11 cellular contexts compared by ENCODE assay signal in genomic region chr15:70093070-70093469, GRCh38. TPM values are rescaled to one million over a fixed set of nuclear protein-coding genes. Genes with fewer than 3 reads are reported as not detected.
A peak's percentile ranks its signal among the peaks of the same experiment; 100 is the strongest.
DNase-seq lines count a peak whose midpoint lies in the region; ATAC-seq, FAIRE-seq and TF ChIP-seq lines count a peak whose summit lies in the region.
"Had no signal": no experiment of that assay in that cellular context is flagged by ENCODE, and none has a peak within 500 bp of the region (broad histone marks: within the 10 kb centered on the region; RNA-seq: fewer than 3 reads in every experiment).

No MANE protein-coding gene starts in this region.

- CTCF ChIA-PET in endothelial cell of umbilical vein (lab: Charles Lee): interaction anchor here (0.9 to 1.0 kb wide), 3 partner anchors 59 to 374 kb away, joined by 3 to 4 read pairs (median 3); no protein-coding TSS in a partner anchor

- H3K36me3 ChIP-seq in GM23248 (ENCODE audit: low read depth) (peaks cover 9% of the 10 kb centered on the region; the same call in 1 of the 2 replicates), endothelial cell of umbilical vein (ENCODE audit: control insufficient read depth in 2 of 2, extremely low read depth in 1 of 2, insufficient read depth in 2 of 2, low read length in 2 of 2) (peaks cover 9 to 14% of the 10 kb centered on the region in 2 experiments), psoas muscle (ENCODE audit: insufficient read depth in 1 of 2, low read depth in 1 of 2) (peaks cover 0 to 27% of the 10 kb centered on the region in 2 donors)

- H3K9me2 ChIP-seq in GM23248 (ENCODE audit: insufficient read depth): no peaks in the 10 kb centered on the region

- in situ Hi-C loops in GM23248 (cut with MboI): no loop called here

- no peak for TF ChIP-seq POLR2A in endothelial cell of umbilical vein (IDR thresholded peaks at IDR 0.05; ENCODE audit: low read depth, low read length)

- H3K9ac ChIP-seq in GM23248 (no peak overlapping the region), endothelial cell of umbilical vein (replicated peaks; ENCODE audit: extremely low read depth, insufficient read depth, low read length) (no peak overlapping the region)

- DNase-seq in GM23248: no peak
- peak; percentile 32 for DNase-seq in OCI-M1 (lab: John Stamatoyannopoulos, UW)
- DNase-seq in endothelial cell of umbilical vein (ENCODE audit: low read depth, low spot score): no peak
- DNase-seq in psoas muscle: no peak
- no peak for DNase-seq in activated effector memory CD4-positive, alpha-beta T cell treated with anti-CD3 and anti-CD28 coated beads, Interleukin-2, amount 50 U/mL, for 16 hours
- no peak for DNase-seq in SW480 (ENCODE audit: low spot score)
- DNase-seq in omental fat pad (ENCODE audit: low spot score): no peak
- DNase-seq: naive B cell, NCI-H187 treated with DMSO at 0.1 percent for 48 hours had no signal

- no peak for TF ChIP-seq CTCF in endothelial cell of umbilical vein (IDR thresholded peaks at IDR 0.05; ENCODE audit: extremely low read depth in 1 of 2, insufficient read depth in 1 of 2, low read depth in 1 of 2, low read length in 2 of 2)
- no peak for TF ChIP-seq CTCF in psoas muscle (IDR thresholded peaks at IDR 0.05)
- no peak for TF ChIP-seq CTCF in omental fat pad (IDR thresholded peaks at IDR 0.05)

- intact Hi-C loops in endothelial cell of umbilical vein (cut with micrococcal nuclease): loop anchor here (1.0 to 10.0 kb wide), 3 partner anchors 364 to 702 kb away; no protein-coding TSS in a partner anchor
- intact Hi-C loops in psoas muscle (cut with DNase I): loop anchor here in 1 of 2 donors (10.0 kb wide), 2 partner anchors 272 to 298 kb away; no protein-coding TSS in a partner anchor

- no peak for FAIRE-seq in endothelial cell of umbilical vein (lab: Jason Lieb, UNC)
- FAIRE-seq: GM12892 had no signal

- H3K9me3 ChIP-seq in GM23248 (ENCODE audit: low read depth) (no peaks in the 10 kb centered on the region), endothelial cell of umbilical vein (replicated peaks; ENCODE audit: control insufficient read depth, insufficient read depth, low read length) (no peaks in the 10 kb centered on the region), psoas muscle (no peaks in the 10 kb centered on the region)

- 50 to 67% methylated on average over 3 of the region's 3 CpGs for WGBS in GM23248 (ENCODE audit: low coverage in 1 of 2, low lambda C conversion rate in 2 of 2, missing lambda C conversion rate in 2 of 2), 2 experiments
- 46 to 51% (median 50%) methylated on average over 3 of the region's 3 CpGs for WGBS in psoas muscle, 3 donors

- H3K4me1 ChIP-seq in GM23248 (ENCODE audit: insufficient read depth) (peaks cover 36% of the 10 kb centered on the region), endothelial cell of umbilical vein (ENCODE audit: control insufficient read depth, extremely low read depth, insufficient read depth, low read length) (peaks cover 36% of the 10 kb centered on the region), psoas muscle (peaks cover 68% of the 10 kb centered on the region)

- ATAC-seq in psoas muscle (no peak), HG03460 (IDR thresholded peaks at IDR 0.05; ENCODE audit: unreplicated experiment) (no peak), omental fat pad (ENCODE audit: low FRiP score) (no peak)

- H3K79me2 ChIP-seq in GM23248 (ENCODE audit: insufficient read depth): peaks cover 87% of the 10 kb centered on the region
- H3K79me2 ChIP-seq in endothelial cell of umbilical vein (ENCODE audit: control insufficient read depth, insufficient read depth, low read length): peaks cover 93% of the 10 kb centered on the region

- H3K27ac ChIP-seq in GM23248 (no peak overlapping the region), endothelial cell of umbilical vein (ENCODE audit: insufficient read depth, low read depth, low read length) (no peak overlapping the region), psoas muscle (peak overlapping the region; percentile 2)

- POLR2A ChIA-PET in endothelial cell of umbilical vein (lab: Charles Lee): no interaction called here

- H2AFZ ChIP-seq in GM23248 (no peak overlapping the region), endothelial cell of umbilical vein (ENCODE audit: low read depth, low read length) (no peak overlapping the region)

- peaks cover 23% of the 10 kb centered on the region for H3F3A ChIP-seq in GM23248 (ENCODE audit: insufficient read depth)

- BruUV-seq in endothelial cell of umbilical vein (replicated peaks; lab: Mats Ljungman, UMichigan): no TSS peak

- peaks cover 4% of the 10 kb centered on the region; the same call in 1 of the 2 replicates for H4K20me1 ChIP-seq in GM23248 (ENCODE audit: insufficient read depth)
- H4K20me1 ChIP-seq in endothelial cell of umbilical vein (replicated peaks; ENCODE audit: control insufficient read depth, extremely low read depth, insufficient read depth, low read length): no peaks in the 10 kb centered on the region

- dilution Hi-C loops in endothelial cell of umbilical vein (cut with MboI; ENCODE audit: extremely low pct_ligation_motif_present, low sequenced_read_pairs): no loop called here

- peak overlapping the region; percentile 84; the same call in 1 of the 2 replicates for H3K4me3 ChIP-seq in GM23248
- H3K4me3 ChIP-seq in endothelial cell of umbilical vein (replicated peaks in 1 of 3; ENCODE audit: insufficient read depth in 1 of 3, low read depth in 1 of 3, low read length in 3 of 3): no peak overlapping the region
- H3K4me3 ChIP-seq in psoas muscle: peak overlapping the region; percentile 95

- H3K27me3 ChIP-seq in GM23248 (replicated peaks; ENCODE audit: insufficient read depth) (no peaks in the 10 kb centered on the region), endothelial cell of umbilical vein (ENCODE audit: control insufficient read depth in 2 of 2, insufficient read depth in 2 of 2, low read length in 2 of 2) (no peaks in the 10 kb centered on the region), psoas muscle (ENCODE audit: insufficient read depth in 3 of 3, low read length in 2 of 3) (no peaks in the 10 kb centered on the region)

- H3K9me1 ChIP-seq in endothelial cell of umbilical vein (replicated peaks; ENCODE audit: control insufficient read depth, extremely low read depth, insufficient read depth, low read length): no peaks in the 10 kb centered on the region

- peak overlapping the region; percentile 83 for H3K4me2 ChIP-seq in GM23248 (ENCODE audit: unreplicated experiment)
- peak overlapping the region; percentile 23 for H3K4me2 ChIP-seq in endothelial cell of umbilical vein (ENCODE audit: insufficient read depth, low read length)

TF ChIP-seq in endothelial cell of umbilical vein, 7 proteins besides CTCF, POLR2A, EP300 and RAD21:
- TF ChIP-seq MAX (IDR thresholded peaks at IDR 0.05; ENCODE audit: insufficient read depth, insufficient read length) (no peak), POLR2AphosphoS5 (IDR thresholded peaks at IDR 0.05; ENCODE audit: insufficient read depth, low read depth, low read length) (no peak), EZH2 (IDR thresholded peaks at IDR 0.05; ENCODE audit: borderline replicate concordance, low read depth, low read length, severe bottlenecking) (no peak), FOS (IDR thresholded peaks at IDR 0.05; ENCODE audit: borderline replicate concordance, insufficient read depth, low read length) (no peak), MYC (IDR thresholded peaks at IDR 0.05; ENCODE audit: low read depth, low read length) (no peak), GATA2 (IDR thresholded peaks at IDR 0.05; ENCODE audit: insufficient read depth, insufficient read length, low read depth, low read length) (no peak), JUN (IDR thresholded peaks at IDR 0.05; ENCODE audit: borderline replicate concordance, insufficient read depth, insufficient read length, low read depth) (no peak)

RNA-seq across cellular contexts. Expression of gene TLE3, which starts 4.6 kb away (rescaled TPM):
- 25.3 and 37.6 TPM in 2 replicates for total RNA-seq in GM23248 (2014; rRNA removed; shearing (Covaris generic))
- polyA plus RNA-seq in GM23248 (2016; fragmentation: Nextera tagmentation; extraction: Ambion mirVana) (9.8 and 11.7 TPM in 2 replicates), endothelial cell of umbilical vein (40.5 TPM in 2 replicates), psoas muscle (1 to 10 TPM; 4.3 to 9.6 (median 4.8) TPM)
- total RNA-seq in endothelial cell of umbilical vein (53.8 and 56.9 TPM in 2 replicates), psoas muscle (10 to 100 TPM; 10.8 to 59.9 (median 18.6) TPM), omental fat pad (100 to 1,000 TPM in 2 of 4 donors, 10 to 100 TPM in 2; 44.0 to 159 (median 78.8) TPM)
- 25.4 and 32.3 TPM in 2 replicates for polyA plus RNA-seq in endothelial cell of umbilical vein (2011; cell fraction: cytosol; rRNA removed)
- 76.5 and 80.5 TPM in 2 replicates for polyA plus RNA-seq in endothelial cell of umbilical vein (2011; cell fraction: nucleus; rRNA removed)
- 37.2 and 57.4 TPM in 2 replicates for polyA plus RNA-seq in endothelial cell of umbilical vein (2012)
- 74.4 and 77.7 TPM in 2 replicates for polyA minus RNA-seq in endothelial cell of umbilical vein
- polyA minus RNA-seq in endothelial cell of umbilical vein (2011; cell fraction: cytosol; rRNA and poly(A)+ RNA removed): 114 TPM
- polyA minus RNA-seq in endothelial cell of umbilical vein (2011; cell fraction: nucleus; rRNA and poly(A)+ RNA removed): 63.4 and 82.0 TPM in 2 replicates

Comparison
In these comparisons a context has a peak if more than half of its experiments do, and no peak if none do; other contexts are left out.
1. H3K4me3 ChIP-seq: peak in GM23248 (single experiment) and psoas muscle (single experiment); none in endothelial cell of umbilical vein (0 of 3).